In genomic region chr17:46158323-46159296, GRCh38 we compare ENCODE assay signal across 13 cellular contexts. TPM values are rescaled to one million over a fixed set of nuclear protein-coding genes. Genes with fewer than 3 reads are reported as not detected.
DNase-seq lines count a peak whose midpoint lies in the region; ATAC-seq, FAIRE-seq and TF ChIP-seq lines count a peak whose summit lies in the region.
"Had no signal": no experiment of that assay in that cellular context is flagged by ENCODE, and none has a peak within 500 bp of the region (broad histone marks: within the 10 kb centered on the region; RNA-seq: fewer than 3 reads in every experiment).

No MANE protein-coding gene starts in this region.

- CTCF ChIA-PET in MCF 10A (lab: Yijun Ruan, JAX), result interaction anchor here (0.6 to 1.7 kb wide), 3 partner anchors 13 to 35 kb away, joined by 3 to 6 read pairs (median 5); partner anchors contain the start of gene KANSL1
- CTCF ChIA-PET in mammary epithelial cell (lab: Charles Lee; ENCODE audit: low non-redundant PET), result interaction anchor here (1.0 kb wide), 1 partner anchor 34 kb away, joined by 8 read pairs; the partner anchor contains the start of gene KANSL1

- H3K4me1 ChIP-seq in mammary epithelial cell (ENCODE audit: insufficient read depth, low read length) (peaks cover 31% of the 10 kb centered on the region), left lung (peaks cover 78 to 96% of the 10 kb centered on the region in 2 donors), upper lobe of right lung (peaks cover 95% of the 10 kb centered on the region)

- H3K79me2 ChIP-seq in mammary epithelial cell (ENCODE audit: insufficient read depth, low read length), result peaks cover 100% of the 10 kb centered on the region

- FAIRE-seq in GM19239 (lab: Jason Lieb, UNC), result no peak
- FAIRE-seq: endothelial cell of umbilical vein, urothelium cell line had no signal

- no peak overlapping the region for H3K9ac ChIP-seq in mammary epithelial cell (ENCODE audit: insufficient read depth, low read length)

- H3K4me3 Mint-ChIP-seq in MCF 10A (ENCODE audit: unreplicated experiment), result no peak overlapping the region
- no peak overlapping the region for H3K4me3 Mint-ChIP-seq in activated T-helper 2 cell treated with anti-CD3 and anti-CD28 coated beads, Interferon-gamma antibody, Interleukin-2, Interleukin-4, amounts not matched to agents 10 μg/mL and 5 μg/mL and 100 μg/mL, durations not matched to agents 14 hours and 24 hours and 36 hours (ENCODE audit: low read depth)
- no peak overlapping the region for H3K4me3 Mint-ChIP-seq in CD14-positive monocyte
- H3K4me3 Mint-ChIP-seq: activated T-cell treated with anti-CD3 and anti-CD28 coated beads, Interleukin-2, amount 50 U/mL, for 4 hours had no signal

- BruUV-seq in MCF 10A (replicated peaks; lab: Mats Ljungman, UMichigan), result no TSS peak
- no TSS peak for BruUV-seq in mammary epithelial cell (replicated peaks; lab: Mats Ljungman, UMichigan)

- peaks cover 7% of the 10 kb centered on the region for H4K20me1 ChIP-seq in mammary epithelial cell (ENCODE audit: insufficient read depth, low read length)

- H3K36me3 ChIP-seq in mammary epithelial cell (ENCODE audit: insufficient read depth, low read length), result peaks cover 2% of the 10 kb centered on the region
- H3K36me3 ChIP-seq in left lung, result no peaks in the 10 kb centered on the region
- no peaks in the 10 kb centered on the region for H3K36me3 ChIP-seq in upper lobe of right lung

- H3K27me3 Mint-ChIP-seq in MCF 10A (ENCODE audit: insufficient read depth, unreplicated experiment) (no peaks in the 10 kb centered on the region), CD14-positive monocyte (ENCODE audit: low read depth in 3 of 3) (no peaks in the 10 kb centered on the region)
- H3K27me3 Mint-ChIP-seq in activated T-helper 2 cell treated with anti-CD3 and anti-CD28 coated beads, Interferon-gamma antibody, Interleukin-2, Interleukin-4, amounts not matched to agents 10 μg/mL and 5 μg/mL and 100 μg/mL, durations not matched to agents 14 hours and 24 hours and 36 hours (ENCODE audit: low read depth), result no peaks in the 10 kb centered on the region

- H3K27ac ChIP-seq in mammary epithelial cell (ENCODE audit: insufficient read depth, low read depth, low read length) (no peak overlapping the region), left lung (peak overlapping the region; percentile 50 to 78), upper lobe of right lung (peak overlapping the region; percentile 34)

- H3K4me3 ChIP-seq in mammary epithelial cell (replicated peaks in 1 of 3; ENCODE audit: insufficient read depth in 1 of 3, low read depth in 2 of 3, low read length in 3 of 3) (no peak overlapping the region), left lung (no peak overlapping the region), upper lobe of right lung (no peak overlapping the region)

- H3K9me3 ChIP-seq in mammary epithelial cell (replicated peaks; ENCODE audit: insufficient read depth, low read length) (no peaks in the 10 kb centered on the region), left lung (no peaks in the 10 kb centered on the region), upper lobe of right lung (no peaks in the 10 kb centered on the region)

- POLR2A ChIA-PET in MCF 10A (lab: Yijun Ruan, JAX), result interaction anchor here (0.6 to 1.7 kb wide), 8 partner anchors 12 to 44 kb away, joined by 3 to 14 read pairs (median 5); partner anchors contain the start of gene KANSL1

- ATAC-seq in left lung, result no peak
- ATAC-seq in upper lobe of right lung, result no peak
- ATAC-seq in HG03571 (IDR thresholded peaks at IDR 0.05; ENCODE audit: unreplicated experiment), result no peak
- ATAC-seq: activated T-cell treated with anti-CD3 and anti-CD28 coated beads, Interleukin-2, amount 50 U/mL, for 4 hours had no signal

- H3K27me3 ChIP-seq in mammary epithelial cell (ENCODE audit: insufficient read depth, low read length) (no peaks in the 10 kb centered on the region), left lung (no peaks in the 10 kb centered on the region), upper lobe of right lung (no peaks in the 10 kb centered on the region)

- intact Hi-C loops in MCF 10A (cut with micrococcal nuclease) (no loop called here), mammary epithelial cell (cut with micrococcal nuclease) (no loop called here), left lung (cut with DNase I) (no loop called here), upper lobe of right lung (cut with DNase I) (no loop called here), CD14-positive monocyte (cut with micrococcal nuclease) (loop anchor here in 1 of 2 donors (5.0 kb wide), 1 partner anchor 34 kb away; the partner anchor contains the start of gene KANSL1)
- intact Hi-C loops in activated T-helper 2 cell treated with anti-CD3 and anti-CD28 coated beads, Interferon-gamma antibody, Interleukin-2, Interleukin-4, amounts not matched to agents 10 μg/mL and 5 μg/mL and 100 μg/mL, durations not matched to agents 14 hours and 24 hours and 36 hours (cut with micrococcal nuclease), result no loop called here

- dilution Hi-C loops in mammary epithelial cell (cut with HindIII; ENCODE audit: low sequenced_read_pairs), result no loop called here

- peak overlapping the region; percentile 75 for H3K27ac Mint-ChIP-seq in MCF 10A (ENCODE audit: low read depth, unreplicated experiment)
- H3K27ac Mint-ChIP-seq in activated T-helper 2 cell treated with anti-CD3 and anti-CD28 coated beads, Interferon-gamma antibody, Interleukin-2, Interleukin-4, amounts not matched to agents 10 μg/mL and 5 μg/mL and 100 μg/mL, durations not matched to agents 14 hours and 24 hours and 36 hours, result peak overlapping the region; percentile 35
- peak overlapping the region in 3 of 7 donors; percentile 43 to 58 (median 52) for H3K27ac Mint-ChIP-seq in CD14-positive monocyte

- TF ChIP-seq CTCF in MCF 10A (IDR thresholded peaks at IDR 0.05; ENCODE audit: unreplicated experiment), result no peak
- TF ChIP-seq CTCF in mammary epithelial cell (conservative IDR thresholded peaks at IDR 0.05 in 1 of 2, IDR thresholded peaks at IDR 0.05 in 1 of 2; ENCODE audit: extremely low read depth in 1 of 2, insufficient read depth in 1 of 2, low read depth in 1 of 2, low read length in 2 of 2), result no peak
- no peak for TF ChIP-seq CTCF in left lung (IDR thresholded peaks at IDR 0.05)
- TF ChIP-seq CTCF in upper lobe of right lung (IDR thresholded peaks at IDR 0.05), result no peak
- TF ChIP-seq CTCF in CD14-positive monocyte (IDR thresholded peaks at IDR 0.05), result no peak

- in situ Hi-C loops in mammary epithelial cell (cut with MboI; ENCODE audit: low sequenced_read_pairs in 2 of 2), result no loop called here

- 92% methylated on average over 9 of the region's 18 CpGs for WGBS in mammary epithelial cell (ENCODE audit: low coverage, missing lambda C conversion rate)

- H3K9me3 Mint-ChIP-seq in MCF 10A (ENCODE audit: unreplicated experiment) (peaks cover 11% of the 10 kb centered on the region), CD14-positive monocyte (no peaks in the 10 kb centered on the region)
- H3K9me3 Mint-ChIP-seq in activated T-helper 2 cell treated with anti-CD3 and anti-CD28 coated beads, Interferon-gamma antibody, Interleukin-2, Interleukin-4, amounts not matched to agents 10 μg/mL and 5 μg/mL and 100 μg/mL, durations not matched to agents 14 hours and 24 hours and 36 hours, result no peaks in the 10 kb centered on the region
- H3K9me3 Mint-ChIP-seq: activated T-cell treated with anti-CD3 and anti-CD28 coated beads, Interleukin-2, amount 50 U/mL, for 4 hours had no signal

- H3K36me3 Mint-ChIP-seq in MCF 10A (ENCODE audit: insufficient read depth, unreplicated experiment), result peaks cover 9% of the 10 kb centered on the region
- H3K36me3 Mint-ChIP-seq in activated T-helper 2 cell treated with anti-CD3 and anti-CD28 coated beads, Interferon-gamma antibody, Interleukin-2, Interleukin-4, amounts not matched to agents 10 μg/mL and 5 μg/mL and 100 μg/mL, durations not matched to agents 14 hours and 24 hours and 36 hours (ENCODE audit: low read depth), result peaks cover 39% of the 10 kb centered on the region
- peaks cover 4 to 22% of the 10 kb centered on the region in 2 donors for H3K36me3 Mint-ChIP-seq in CD14-positive monocyte

- DNase-seq in MCF 10A (ENCODE audit: unreplicated experiment), result no peak
- no peak for DNase-seq in mammary epithelial cell
- no peak for DNase-seq in activated T-helper 2 cell treated with anti-CD3 and anti-CD28 coated beads, Interferon-gamma antibody, Interleukin-2, Interleukin-4, amounts not matched to agents 10 μg/mL and 5 μg/mL and 100 μg/mL, durations not matched to agents 14 hours and 24 hours and 36 hours (ENCODE audit: low spot score)
- no peak for DNase-seq in left lung
- no peak for DNase-seq in upper lobe of right lung
- DNase-seq in GM19239 (ENCODE audit: insufficient read length, low spot score), result no peak
- no peak for DNase-seq in CD14-positive monocyte (ENCODE audit: low spot score)
- DNase-seq: activated T-cell treated with anti-CD3 and anti-CD28 coated beads, Interleukin-2, amount 50 U/mL, for 4 hours; Kasumi-1; stimulated activated CD4-positive, alpha-beta T cell treated with anti-CD3 and anti-CD28 coated beads, Interleukin-15, amount 100 ng/mL, for 24 hours had no signal

- H3K4me1 Mint-ChIP-seq in MCF 10A (ENCODE audit: insufficient read depth, unreplicated experiment) (peaks cover 59% of the 10 kb centered on the region), CD14-positive monocyte (peaks cover 65% of the 10 kb centered on the region)
- peaks cover 69% of the 10 kb centered on the region for H3K4me1 Mint-ChIP-seq in activated T-helper 2 cell treated with anti-CD3 and anti-CD28 coated beads, Interferon-gamma antibody, Interleukin-2, Interleukin-4, amounts not matched to agents 10 μg/mL and 5 μg/mL and 100 μg/mL, durations not matched to agents 14 hours and 24 hours and 36 hours (ENCODE audit: low read depth)

- H2AFZ ChIP-seq in mammary epithelial cell (ENCODE audit: low read depth, low read length), result no peak overlapping the region

- H3K4me2 ChIP-seq in mammary epithelial cell (ENCODE audit: insufficient read depth, low read depth, low read length), result no peak overlapping the region

RNA-seq across cellular contexts. Expression of gene KANSL1, which starts 34.6 kb away (rescaled TPM):
- total RNA-seq in MCF 10A (2022) (67.1 and 69.0 TPM in 2 replicates), mammary epithelial cell (10 to 100 TPM; 54.3 to 56.7 TPM), left lung (10 to 100 TPM; 65.9 to 67.8 TPM), upper lobe of right lung (69.8 TPM)
- polyA plus RNA-seq in mammary epithelial cell (3.1 TPM), CD14-positive monocyte (1 to 10 TPM; 3.1 to 4.6 TPM)
- 74.6 TPM for polyA minus RNA-seq in mammary epithelial cell
- total RNA-seq in activated T-helper 2 cell treated with anti-CD3 and anti-CD28 coated beads, Interferon-gamma antibody, Interleukin-2, Interleukin-4, amounts not matched to agents 10 μg/mL and 5 μg/mL and 100 μg/mL, durations not matched to agents 14 hours and 24 hours and 36 hours, result 91.5 and 93.9 TPM in 2 replicates
